Comparison of ENCODE assay signal across 8 cellular contexts in genomic region chr19:40465025-40465780, GRCh38. TPM values are rescaled to one million over a fixed set of nuclear protein-coding genes. Genes with fewer than 3 reads are reported as not detected.
DNase-seq lines count a peak whose midpoint lies in the region; ATAC-seq and TF ChIP-seq lines count a peak whose summit lies in the region.

Gene BLVRB, minus strand, starts transcription at chr19:40465745. Its CDS starts 57 bp downstream, at chr19:40465688.

- CTCF ChIA-PET in PC-3 (lab: Charles Lee): interaction anchor here (0.6 to 2.6 kb wide), 3 partner anchors 56 to 138 kb away, joined by 8 to 18 read pairs (median 11); no protein-coding TSS in a partner anchor

- peaks cover 41 to 64% (median 53%) of the 10 kb centered on the region in 10 experiments for H3K4me1 ChIP-seq in BLaER1 treated with 17β-estradiol and CSF1 and Interleukin-3, amounts not matched to agents 10 nM and 100 nM
- H3K4me1 ChIP-seq in PC-3 (ENCODE audit: insufficient read depth, low read length): peaks cover 20% of the 10 kb centered on the region

- H3K36me3 ChIP-seq in BLaER1 treated with 17β-estradiol and CSF1 and Interleukin-3, amounts not matched to agents 10 nM and 100 nM: peaks cover 0 to 5% (median 0%) of the 10 kb centered on the region in 11 experiments; a peak in 3 of 22 replicates
- H3K36me3 ChIP-seq in PC-3 (ENCODE audit: low read depth, low read length): no peaks in the 10 kb centered on the region

- TF ChIP-seq CTCF in PC-3 (conservative IDR thresholded peaks at IDR 0.05; ENCODE audit: low read depth, low read length): no peak
- TF ChIP-seq CTCF in brain (conservative IDR thresholded peaks at IDR 0.05): no peak

- H3K9me3 ChIP-seq in BLaER1 treated with 17β-estradiol and CSF1 and Interleukin-3, amounts not matched to agents 10 nM and 100 nM (replicated peaks in 1 of 11): no peaks in the 10 kb centered on the region
- no peaks in the 10 kb centered on the region for H3K9me3 ChIP-seq in PC-3 (ENCODE audit: low read length)

- H3K9me3 Mint-ChIP-seq in brain: peaks cover 0 to 4% (median 0%) of the 10 kb centered on the region in 5 experiments

- peaks cover 0 to 36% (median 0%) of the 10 kb centered on the region in 11 experiments; a peak in 5 of 22 replicates for H4K20me1 ChIP-seq in BLaER1 treated with 17β-estradiol and CSF1 and Interleukin-3, amounts not matched to agents 10 nM and 100 nM
- H4K20me1 ChIP-seq in PC-3 (ENCODE audit: low read length): no peaks in the 10 kb centered on the region

- peak within 1 kb of the TSS; percentile 74 to 90 (median 82) for H3K9ac ChIP-seq in BLaER1 treated with 17β-estradiol and CSF1 and Interleukin-3, amounts not matched to agents 10 nM and 100 nM
- H3K9ac ChIP-seq in PC-3 (ENCODE audit: low read length): peak within 1 kb of the TSS; percentile 76

- H3K27ac ChIP-seq in BLaER1 treated with 17β-estradiol and CSF1 and Interleukin-3, amounts not matched to agents 10 nM and 100 nM: peak within 1 kb of the TSS; percentile 60 to 92 (median 81)
- H3K27ac ChIP-seq in PC-3 (ENCODE audit: low read length): peak within 1 kb of the TSS; percentile 70

- no peaks in the 10 kb centered on the region for H3F3A ChIP-seq in PC-3 (ENCODE audit: low read length, unreplicated experiment)

- H3K79me2 ChIP-seq in PC-3 (ENCODE audit: low read length): peaks cover 20% of the 10 kb centered on the region

- peak within 1 kb of the TSS; percentile 75 to 87 (median 79) for H3K27ac Mint-ChIP-seq in brain

- peaks cover 30% of the 10 kb centered on the region for H3K4me1 Mint-ChIP-seq in brain

- peak within 1 kb of the TSS; percentile 79 to 93 (median 89) for H3K4me2 ChIP-seq in BLaER1 treated with 17β-estradiol and CSF1 and Interleukin-3, amounts not matched to agents 10 nM and 100 nM
- H3K4me2 ChIP-seq in PC-3 (ENCODE audit: low read length): peak within 1 kb of the TSS; percentile 91

- peaks cover 3% of the 10 kb centered on the region for H3K36me3 Mint-ChIP-seq in brain

- H3K27me3 ChIP-seq in BLaER1 treated with 17β-estradiol and CSF1 and Interleukin-3, amounts not matched to agents 10 nM and 100 nM: peaks cover 0 to 13% (median 6%) of the 10 kb centered on the region in 11 experiments; a peak in 8 of 22 replicates
- no peaks in the 10 kb centered on the region for H3K27me3 ChIP-seq in PC-3 (ENCODE audit: low read length)

- peaks cover 25% of the 10 kb centered on the region for H3K27me3 Mint-ChIP-seq in brain

- peak; percentile 13 for ATAC-seq in GM21381 (IDR thresholded peaks at IDR 0.05; ENCODE audit: unreplicated experiment)
- peak; percentile 1 for ATAC-seq in PC-3
- no peak for ATAC-seq in GM21529 (IDR thresholded peaks at IDR 0.05; ENCODE audit: unreplicated experiment)
- no peak for ATAC-seq in GM21619 (IDR thresholded peaks at IDR 0.05; ENCODE audit: unreplicated experiment)

- POLR2A ChIA-PET in PC-3 (lab: Charles Lee; ENCODE audit: unreplicated experiment): interaction anchor here (0.5 to 1.0 kb wide), 5 partner anchors 25 to 672 kb away, joined by 3 to 9 read pairs (median 3); no protein-coding TSS in a partner anchor

- BruUV-seq in PC-3 (replicated peaks; lab: Mats Ljungman, UMichigan): TSS peak; percentile 90

- peak; percentile 39 for DNase-seq in PC-3
- DNase-seq in iris pigment epithelial cell (ENCODE audit: low read depth): peak; percentile 85
- DNase-seq in stimulated activated CD8-positive, alpha-beta memory T cell treated with anti-CD3 and anti-CD28 coated beads, Interleukin-4, amount 100 ng/mL, for 48 hours: peak; percentile 32

- H3K4me3 ChIP-seq in BLaER1 treated with 17β-estradiol and CSF1 and Interleukin-3, amounts not matched to agents 10 nM and 100 nM: peak within 1 kb of the TSS; percentile 64 to 83 (median 70)
- H3K4me3 ChIP-seq in PC-3 (ENCODE audit: low read length): peak within 1 kb of the TSS; percentile 89

- H2AFZ ChIP-seq in PC-3 (ENCODE audit: low read length): peak within 1 kb of the TSS; percentile 86

- peak within 1 kb of the TSS; percentile 85 to 92 (median 87) for H3K4me3 Mint-ChIP-seq in brain

- intact Hi-C loops in PC-3 (cut with micrococcal nuclease): loop anchor here (2.0 kb wide), 1 partner anchor 134 kb away; no protein-coding TSS in a partner anchor

- H3K9me2 ChIP-seq in PC-3 (replicated peaks; ENCODE audit: low read length): no peaks in the 10 kb centered on the region

RNA-seq across cellular contexts. Expression of gene BLVRB, which starts in this region (rescaled TPM):
- 196 and 246 TPM in 2 replicates for total RNA-seq in PC-3 (2014; rRNA removed)
- 24.4 TPM for polyA plus RNA-seq in brain (ENCODE audit: insufficient read depth, low read depth, low replicate concordance)

Comparison
In these comparisons a context has a peak if more than half of its experiments do, and no peak if none do; other contexts are left out.
1. ATAC-seq: peak in GM21381 (single experiment) and PC-3 (single experiment); none in GM21529 (single experiment) and GM21619 (single experiment).
2. DNase-seq: peak in every context shown above with its lines; median percentile 85 in iris pigment epithelial cell; 39 in PC-3; 32 in stimulated activated CD8-positive, alpha-beta memory T cell treated with anti-CD3 and anti-CD28 coated beads, Interleukin-4, amount 100 ng/mL, for 48 hours.